Comparison of ENCODE assay signal across 9 cellular contexts in the genomic region with DNA sequence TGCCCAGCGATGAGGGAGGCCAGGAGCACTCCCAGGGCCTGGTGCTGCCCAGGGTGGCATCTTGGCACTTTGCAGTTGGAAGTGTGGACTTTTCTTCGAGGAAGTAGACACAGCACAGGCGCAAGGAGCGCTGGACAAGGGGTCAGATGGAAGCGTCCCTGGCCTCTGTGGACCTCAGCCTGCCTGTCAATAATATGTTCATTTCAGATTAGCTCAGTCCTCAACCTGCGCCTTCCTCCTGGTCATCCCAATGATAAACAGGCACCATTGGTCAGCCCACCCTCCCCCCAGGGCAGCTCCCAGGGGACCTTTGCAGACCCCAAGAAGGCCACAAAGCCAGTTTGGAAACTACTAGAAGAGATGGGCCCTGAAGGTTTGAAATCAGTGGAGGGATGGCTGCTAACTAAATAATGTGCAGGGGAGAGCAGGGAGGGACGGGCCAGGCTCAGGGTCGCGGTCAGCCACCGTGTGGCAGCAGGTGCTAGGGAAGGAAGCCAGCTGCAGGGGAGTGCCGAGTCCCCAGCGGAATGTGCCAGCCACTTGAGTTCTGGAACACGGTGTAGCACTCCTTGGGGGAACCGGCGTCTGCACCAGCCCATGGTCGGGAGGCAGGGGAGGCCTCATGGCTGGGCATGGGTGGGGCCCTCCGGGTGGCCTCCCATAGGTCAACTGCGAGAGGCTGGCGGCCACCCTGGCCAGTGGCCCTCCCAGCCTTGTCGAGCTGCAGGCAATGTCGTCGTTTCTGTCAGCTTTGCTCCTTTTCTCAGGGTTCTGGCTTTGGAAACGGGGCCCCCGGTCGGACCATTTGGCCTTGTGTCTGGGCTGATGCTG. TPM values are rescaled to one million over a fixed set of nuclear protein-coding genes. Genes with fewer than 3 reads are reported as not detected.
DNase-seq lines count a peak whose midpoint lies in the region; ATAC-seq and TF ChIP-seq lines count a peak whose summit lies in the region.
"Had no signal": no experiment of that assay in that cellular context is flagged by ENCODE, and none has a peak within 500 bp of the region (broad histone marks: within the 10 kb centered on the region; RNA-seq: fewer than 3 reads in every experiment).

No MANE protein-coding gene starts in this region.

- DNase-seq in NCI-H2196 (lab: John Stamatoyannopoulos, UW; ENCODE audit: unreplicated experiment) (peak; percentile 10), body of pancreas (peak in 3 of 4 donors; percentile 50 to 75 (median 62)), left lung (peak; percentile 71 to 84), stomach (peak; percentile 29), DMS153 treated with DMSO at 0.1 percent for 48 hours (lab: John Stamatoyannopoulos, UW; ENCODE audit: unreplicated experiment) (no peak), iPS-NIHi7 (ENCODE audit: extremely low spot score) (no peak)
- DNase-seq: activated naive CD8-positive, alpha-beta T cell treated with anti-CD3 and anti-CD28 coated beads, Interleukin-2, amount 10 ng/mL, durations not matched to agents 7 days and 5 days; SIG-M5 had no signal

- H3K4me3 ChIP-seq in body of pancreas (no peak overlapping the region), left lung (no peak overlapping the region), stomach (no peak overlapping the region)

- H3K4me1 ChIP-seq in body of pancreas (peaks cover 6% of the 10 kb centered on the region), left lung (peaks cover 0 to 8% of the 10 kb centered on the region in 2 donors), stomach (peaks cover 0 to 9% (median 0%) of the 10 kb centered on the region in 4 donors)

- intact Hi-C loops in body of pancreas (cut with DNase I), result no loop called here
- intact Hi-C loops in left lung (cut with DNase I), result no loop called here
- intact Hi-C loops in stomach (cut with DNase I; ENCODE audit: low total_unique reads), result no loop called here

- ATAC-seq in body of pancreas, result peak; percentile 16
- peak; percentile 89 for ATAC-seq in left lung
- no peak for ATAC-seq in HG03097 (IDR thresholded peaks at IDR 0.05; ENCODE audit: low FRiP score, unreplicated experiment)

- H3K9me3 ChIP-seq in body of pancreas (no peaks in the 10 kb centered on the region), left lung (no peaks in the 10 kb centered on the region), stomach (no peaks in the 10 kb centered on the region)

- 64 to 65% methylated on average over 22 to 24 of the region's 25 CpGs for WGBS in body of pancreas, 2 donors
- 77 to 87% (median 78%) methylated on average over 22 to 25 of the region's 25 CpGs for WGBS in stomach, 5 donors

- H3K36me3 ChIP-seq in body of pancreas (replicated peaks in 1 of 2; ENCODE audit: insufficient read depth in 1 of 2, low read depth in 2 of 2) (peaks cover 0 to 8% of the 10 kb centered on the region in 2 donors), left lung (peaks cover 0 to 73% of the 10 kb centered on the region in 2 donors), stomach (peaks cover 28 to 87% (median 87%) of the 10 kb centered on the region in 4 donors)

- no peaks in the 10 kb centered on the region for H3K27me3 ChIP-seq in body of pancreas
- no peaks in the 10 kb centered on the region for H3K27me3 ChIP-seq in left lung
- H3K27me3 ChIP-seq in stomach, result no peaks in the 10 kb centered on the region

- no peak for TF ChIP-seq POLR2A in body of pancreas (IDR thresholded peaks at IDR 0.05)
- no peak for TF ChIP-seq POLR2A in stomach (IDR thresholded peaks at IDR 0.05)

- TF ChIP-seq EP300 in stomach (IDR thresholded peaks at IDR 0.05), result no peak

- H3K27ac ChIP-seq in body of pancreas, result no peak overlapping the region
- H3K27ac ChIP-seq in left lung, result no peak overlapping the region
- no peak overlapping the region for H3K27ac ChIP-seq in stomach

- peak in 2 of 7 experiments; percentile 9 to 31 for TF ChIP-seq CTCF in body of pancreas (IDR thresholded peaks at IDR 0.05)
- TF ChIP-seq CTCF in left lung (IDR thresholded peaks at IDR 0.05), result no peak
- TF ChIP-seq CTCF in stomach (IDR thresholded peaks at IDR 0.05), result no peak

RNA-seq across cellular contexts. Expression of gene ADI1, which starts 59.9 kb away (rescaled TPM):
- 10 to 100 TPM; 18.8 to 22.3 TPM for total RNA-seq in body of pancreas
- 10 to 100 TPM; 72.0 to 83.8 TPM for total RNA-seq in left lung
- 10 to 100 TPM; 25.1 to 67.7 (median 56.2) TPM for total RNA-seq in stomach
- polyA plus RNA-seq in stomach, result 100 to 1,000 TPM in 2 of 3 donors, 10 to 100 TPM in 1; 78.3 to 124 (median 110) TPM

Comparison
In these comparisons a context has a peak if more than half of its experiments do, and no peak if none do; other contexts are left out.
1. DNase-seq: peak in NCI-H2196 (single experiment), body of pancreas (3 of 4), left lung (2 of 2) and stomach (single experiment); none in DMS153 treated with DMSO at 0.1 percent for 48 hours (single experiment) and iPS-NIHi7 (single experiment).